In genomic region chr7:43689115-43689514, GRCh38 we compare ENCODE assay signal across 17 cellular contexts. TPM values are rescaled to one million over a fixed set of nuclear protein-coding genes. Genes with fewer than 3 reads are reported as not detected.
DNase-seq lines count a peak whose midpoint lies in the region; ATAC-seq, FAIRE-seq and TF ChIP-seq lines count a peak whose summit lies in the region.
"Had no signal": no experiment of that assay in that cellular context is flagged by ENCODE, and none has a peak within 500 bp of the region (broad histone marks: within the 10 kb centered on the region; RNA-seq: fewer than 3 reads in every experiment).

No MANE protein-coding gene starts in this region.

- H3K9me3 Mint-ChIP-seq in WTC11: peaks cover 27% of the 10 kb centered on the region
- no peaks in the 10 kb centered on the region for H3K9me3 Mint-ChIP-seq in immature natural killer cell
- peaks cover 0 to 3% (median 2%) of the 10 kb centered on the region in 5 donors for H3K9me3 Mint-ChIP-seq in CD8-positive, alpha-beta memory T cell

- CTCF ChIA-PET in WTC11 (lab: Charles Lee): interaction anchor here (4.0 kb wide), 1 partner anchor 107 kb away, joined by 20 read pairs; the partner anchor contains the start of gene STK17A
- CTCF ChIA-PET in CD8-positive, alpha-beta memory T cell (lab: Charles Lee): interaction anchor here (1.0 to 5.2 kb wide), 5 partner anchors 9 to 106 kb away, joined by 4 to 35 read pairs (median 6); partner anchors contain the start of gene STK17A

- ATAC-seq in WTC11 (no peak; the same call in 1 of the 2 replicates), right lobe of liver (no peak)

- no peaks in the 10 kb centered on the region for H3K27me3 Mint-ChIP-seq in WTC11 (ENCODE audit: low read depth)
- H3K27me3 Mint-ChIP-seq in immature natural killer cell (ENCODE audit: low read depth in 3 of 3): no peaks in the 10 kb centered on the region
- no peaks in the 10 kb centered on the region for H3K27me3 Mint-ChIP-seq in CD8-positive, alpha-beta memory T cell

- H3K4me1 ChIP-seq in CD8-positive, alpha-beta memory T cell (ENCODE audit: insufficient read depth, low read length): peaks cover 33% of the 10 kb centered on the region
- peaks cover 0 to 17% (median 3%) of the 10 kb centered on the region in 4 donors for H3K4me1 ChIP-seq in right lobe of liver
- H3K4me1 ChIP-seq: Caco-2, HAP-1 had no signal

- H3K27ac Mint-ChIP-seq in WTC11 (0 out of 2 replicates have a peak overlapping the region, but pooled peaks have one; percentile 30), immature natural killer cell (peak overlapping the region; percentile 62 to 88 (median 81))
- H3K27ac Mint-ChIP-seq in CD8-positive, alpha-beta memory T cell: peak overlapping the region in 3 of 8 donors; percentile 4 to 74 (median 20)

- peak; percentile 57 for FAIRE-seq in GM19239 (lab: Jason Lieb, UNC)
- FAIRE-seq: GM18507 had no signal

- POLR2A ChIA-PET in WTC11 (lab: Charles Lee): no interaction called here
- POLR2A ChIA-PET in CD8-positive, alpha-beta memory T cell (lab: Charles Lee): no interaction called here

- intact Hi-C loops in right lobe of liver (cut with DNase I): no loop called here

- H3K36me3 Mint-ChIP-seq in WTC11: peaks cover 20% of the 10 kb centered on the region
- peaks cover 0 to 7% (median 0%) of the 10 kb centered on the region in 3 donors for H3K36me3 Mint-ChIP-seq in immature natural killer cell
- H3K36me3 Mint-ChIP-seq in CD8-positive, alpha-beta memory T cell: peaks cover 3 to 13% (median 6%) of the 10 kb centered on the region in 3 donors

- no peaks in the 10 kb centered on the region for H3K27me3 ChIP-seq in CD8-positive, alpha-beta memory T cell (ENCODE audit: insufficient read depth, low read length, poor library complexity, severe bottlenecking)
- H3K27me3 ChIP-seq in right lobe of liver: no peaks in the 10 kb centered on the region
- H3K27me3 ChIP-seq: BLaER1 treated with 17β-estradiol and CSF1 and Interleukin-3, amounts not matched to agents 10 nM and 100 nM; SJSA1 had no signal

- H3K4me3 ChIP-seq in CD8-positive, alpha-beta memory T cell (ENCODE audit: low read length): no peak overlapping the region
- no peak overlapping the region for H3K4me3 ChIP-seq in right lobe of liver
- H3K4me3 ChIP-seq: BLaER1 treated with 17β-estradiol and CSF1 and Interleukin-3, amounts not matched to agents 10 nM and 100 nM; HAP-1; SJSA1 had no signal

- TF ChIP-seq CTCF in WTC11 (IDR thresholded peaks at IDR 0.05) (no peak), right lobe of liver (IDR thresholded peaks at IDR 0.05) (no peak)

- H3K9me3 ChIP-seq in CD8-positive, alpha-beta memory T cell (ENCODE audit: low read length): no peaks in the 10 kb centered on the region
- no peaks in the 10 kb centered on the region for H3K9me3 ChIP-seq in right lobe of liver
- H3K9me3 ChIP-seq: SJSA1 had no signal

- H3K36me3 ChIP-seq in CD8-positive, alpha-beta memory T cell (ENCODE audit: insufficient read depth, low read length): no peaks in the 10 kb centered on the region
- no peaks in the 10 kb centered on the region for H3K36me3 ChIP-seq in right lobe of liver
- H3K36me3 ChIP-seq: HAP-1 had no signal

- peaks cover 24% of the 10 kb centered on the region for H3K4me1 Mint-ChIP-seq in WTC11
- H3K4me1 Mint-ChIP-seq in immature natural killer cell: peaks cover 41 to 57% of the 10 kb centered on the region in 2 donors
- H3K4me1 Mint-ChIP-seq in CD8-positive, alpha-beta memory T cell: peaks cover 27 to 50% (median 44%) of the 10 kb centered on the region in 3 donors

- DNase-seq in GM19239 (ENCODE audit: insufficient read length, low spot score): no peak
- no peak for DNase-seq in WTC11 (ENCODE audit: low spot score)
- DNase-seq in immature natural killer cell: no peak
- peak; percentile 34 for DNase-seq in pons (ENCODE audit: low spot score)
- DNase-seq in foreskin melanocyte: no peak
- DNase-seq in CD8-positive, alpha-beta memory T cell: no peak
- no peak for DNase-seq in right lobe of liver
- DNase-seq: Caco-2, DMS53, NCI-H1436, NCI-H2081 treated with DMSO at 0.1 percent for 48 hours, NCI-H226, NCI-H526 treated with DMSO at 0.1 percent for 48 hours had no signal

- no peak overlapping the region for H3K27ac ChIP-seq in CD8-positive, alpha-beta memory T cell (ENCODE audit: low read depth, low read length)
- H3K27ac ChIP-seq in right lobe of liver: no peak overlapping the region
- H3K27ac ChIP-seq: BLaER1 treated with 17β-estradiol and CSF1 and Interleukin-3, amounts not matched to agents 10 nM and 100 nM; SJSA1 had no signal

- H3K4me3 Mint-ChIP-seq in WTC11: no peak overlapping the region
- peak overlapping the region; percentile 12 to 50 (median 38) for H3K4me3 Mint-ChIP-seq in immature natural killer cell
- no peak overlapping the region for H3K4me3 Mint-ChIP-seq in CD8-positive, alpha-beta memory T cell

- TF ChIP-seq POLR2A in right lobe of liver (IDR thresholded peaks at IDR 0.05): no peak

- 94% methylated on average over 1 of the region's 1 CpG for WGBS in right lobe of liver (ENCODE audit: insufficient coverage, low coverage, low lambda C conversion rate, missing lambda C conversion rate)

TF ChIP-seq in WTC11, 78 proteins besides CTCF, POLR2A, EP300 and RAD21 (continues in another document):
- TF ChIP-seq ZNF671 (CRISPR knock-in tag; IDR thresholded peaks at IDR 0.05) (no peak), ZNF425 (CRISPR knock-in tag; conservative IDR thresholded peaks at IDR 0.05) (no peak), EMX1 (CRISPR knock-in tag; IDR thresholded peaks at IDR 0.05) (no peak), ZNF263 (CRISPR knock-in tag; IDR thresholded peaks at IDR 0.05; ENCODE audit: low read depth) (no peak), KAT7 (CRISPR knock-in tag; IDR thresholded peaks at IDR 0.05; ENCODE audit: borderline replicate concordance) (no peak), CREM (CRISPR knock-in tag; IDR thresholded peaks at IDR 0.05) (no peak), ZNF317 (CRISPR knock-in tag; IDR thresholded peaks at IDR 0.05; ENCODE audit: borderline replicate concordance, low read depth) (no peak), E2F4 (CRISPR knock-in tag; IDR thresholded peaks at IDR 0.05; ENCODE audit: borderline replicate concordance, low read depth) (no peak), ZSCAN18 (CRISPR knock-in tag; IDR thresholded peaks at IDR 0.05) (no peak), MYBL2 (CRISPR knock-in tag; IDR thresholded peaks at IDR 0.05) (no peak), CDX4 (CRISPR knock-in tag; IDR thresholded peaks at IDR 0.05; ENCODE audit: borderline replicate concordance) (no peak), ESRRA (CRISPR knock-in tag; IDR thresholded peaks at IDR 0.05; ENCODE audit: borderline replicate concordance) (no peak), CBFB (CRISPR knock-in tag; IDR thresholded peaks at IDR 0.05; ENCODE audit: low read depth) (no peak), ZNF423 (CRISPR knock-in tag; IDR thresholded peaks at IDR 0.05) (no peak), ZBTB21 (CRISPR knock-in tag; IDR thresholded peaks at IDR 0.05; ENCODE audit: borderline replicate concordance) (no peak), SMAD3 (CRISPR knock-in tag; IDR thresholded peaks at IDR 0.05; ENCODE audit: borderline replicate concordance) (no peak)

RNA-seq across cellular contexts. Expression of gene COA1, which starts 40.2 kb away (rescaled TPM):
- 132 to 148 TPM (median 146 TPM) in 3 replicates for total RNA-seq in WTC11 (2021)
- polyA plus RNA-seq in immature natural killer cell: 10 to 100 TPM; 48.2 to 99.7 (median 77.1) TPM
- 10 to 100 TPM; 75.9 to 81.6 TPM for total RNA-seq in CD8-positive, alpha-beta memory T cell
- polyA plus RNA-seq in CD8-positive, alpha-beta memory T cell: 68.9 TPM
- 10 to 100 TPM; 15.8 to 35.6 (median 19.9) TPM for total RNA-seq in right lobe of liver

Comparison
In these comparisons a context has a peak if more than half of its experiments do, and no peak if none do; other contexts are left out.
1. H3K4me3 Mint-ChIP-seq: peak in immature natural killer cell (5 of 5); none in WTC11 (single experiment) and CD8-positive, alpha-beta memory T cell (0 of 7).